Comparison of ENCODE assay signal across 2 cellular contexts in genomic region chr10:119540038-119540437, GRCh38.
TF ChIP-seq lines count a peak whose summit lies in the region.

No MANE protein-coding gene starts in this region.

TF ChIP-seq in SK-N-SH, 30 proteins besides CTCF, POLR2A, EP300 and RAD21 (continued from another document):
- TF ChIP-seq IRF3 (IDR thresholded peaks at IDR 0.05; ENCODE audit: low read depth, low read length) (no peak), MEF2A (IDR thresholded peaks at IDR 0.05; ENCODE audit: borderline replicate concordance, low read depth) (no peak), YY1 (IDR thresholded peaks at IDR 0.05; ENCODE audit: low read depth) (no peak), PBX3 (IDR thresholded peaks at IDR 0.05) (no peak), USF2 (IDR thresholded peaks at IDR 0.05; ENCODE audit: borderline replicate concordance, low read depth, low read length) (no peak), SIN3A (IDR thresholded peaks at IDR 0.05; ENCODE audit: borderline replicate concordance, low read depth, low read length) (no peak), NFIC (IDR thresholded peaks at IDR 0.05; ENCODE audit: borderline replicate concordance) (no peak), MXI1 (IDR thresholded peaks at IDR 0.05; ENCODE audit: low read depth, low read length) (no peak), CHD2 (IDR thresholded peaks at IDR 0.05; ENCODE audit: low read length, partially characterized antibody) (no peak), RFX5 (IDR thresholded peaks at IDR 0.05; ENCODE audit: low read length) (no peak), ZBTB33 (IDR thresholded peaks at IDR 0.05; ENCODE audit: borderline replicate concordance, low read depth) (no peak)
TF ChIP-seq in SK-N-SH: peak in this region for 0.

TF ChIP-seq in SK-N-SH treated with all-trans-retinoic acid at 6 μM for 48 hours, 23 proteins besides CTCF, POLR2A, EP300 and RAD21 (continued from another document):
- TF ChIP-seq CSRNP3 (CRISPR knock-in tag; IDR thresholded peaks at IDR 0.05), result no peak
- no peak for TF ChIP-seq GLIS3 (CRISPR knock-in tag; IDR thresholded peaks at IDR 0.05)
- TF ChIP-seq BACH2 (CRISPR knock-in tag; IDR thresholded peaks at IDR 0.05; ENCODE audit: borderline replicate concordance), result no peak
- TF ChIP-seq CSDC2 (CRISPR knock-in tag; IDR thresholded peaks at IDR 0.05), result no peak
- TF ChIP-seq ZNF8 (CRISPR knock-in tag; IDR thresholded peaks at IDR 0.05), result no peak
- TF ChIP-seq ZC3H10 (CRISPR knock-in tag; IDR thresholded peaks at IDR 0.05), result no peak
- TF ChIP-seq ZFP3 (CRISPR knock-in tag; IDR thresholded peaks at IDR 0.05), result no peak
- no peak for TF ChIP-seq ESRRG (CRISPR knock-in tag; IDR thresholded peaks at IDR 0.05)
- no peak for TF ChIP-seq ARNTL (CRISPR knock-in tag; IDR thresholded peaks at IDR 0.05; ENCODE audit: borderline replicate concordance, low read depth)
- TF ChIP-seq ISL1 (CRISPR knock-in tag; IDR thresholded peaks at IDR 0.05), result no peak
- TF ChIP-seq PATZ1 (CRISPR knock-in tag; IDR thresholded peaks at IDR 0.05; ENCODE audit: borderline replicate concordance), result no peak
- no peak for TF ChIP-seq PPARA (CRISPR knock-in tag; IDR thresholded peaks at IDR 0.05; ENCODE audit: borderline replicate concordance)
- no peak for TF ChIP-seq ZNF565 (CRISPR knock-in tag; conservative IDR thresholded peaks at IDR 0.05; ENCODE audit: low read depth)
- TF ChIP-seq RARB (CRISPR knock-in tag; IDR thresholded peaks at IDR 0.05), result no peak
